Comparison of ENCODE assay signal across 21 cellular contexts in genomic region chr16:57817680-57818079, GRCh38. TPM values are rescaled to one million over a fixed set of nuclear protein-coding genes. Genes with fewer than 3 reads are reported as not detected.
DNase-seq lines count a peak whose midpoint lies in the region; ATAC-seq and TF ChIP-seq lines count a peak whose summit lies in the region.
"Had no signal": no experiment of that assay in that cellular context is flagged by ENCODE, and none has a peak within 500 bp of the region (broad histone marks: within the 10 kb centered on the region; RNA-seq: fewer than 3 reads in every experiment).

No MANE protein-coding gene starts in this region.

- H3K14ac ChIP-seq in IMR-90 (replicated peaks; ENCODE audit: low read depth, low read length), result no peak overlapping the region
- H3K14ac ChIP-seq in trophoblast cell (ENCODE audit: low read length), result no peak overlapping the region

- ATAC-seq in IMR-90 (ENCODE audit: low read depth) (no peak), HG02938 (IDR thresholded peaks at IDR 0.05; ENCODE audit: unreplicated experiment) (no peak)
- no peak for ATAC-seq in activated CD4-positive, alpha-beta T cell treated with anti-CD3 and anti-CD28 coated beads for 36 hours

- CTCF ChIA-PET in CD8-positive, alpha-beta memory T cell (lab: Charles Lee), result no interaction called here
- CTCF ChIA-PET in IMR-90 (lab: Yijun Ruan, JAX), result no interaction called here
- CTCF ChIA-PET in activated CD4-positive, alpha-beta T cell treated with anti-CD3 and anti-CD28 coated beads for 36 hours (lab: Charles Lee), result no interaction called here

- H4K91ac ChIP-seq in IMR-90 (ENCODE audit: insufficient read depth, low read depth, low read length) (no peak overlapping the region), trophoblast cell (ENCODE audit: low read depth, low read length) (no peak overlapping the region)

- dilution Hi-C loops in IMR-90 (cut with HindIII; ENCODE audit: low sequenced_read_pairs, unreplicated experiment), result no loop called here

- no peak overlapping the region for H3K4me3 ChIP-seq in CD8-positive, alpha-beta memory T cell (ENCODE audit: low read length)
- H3K4me3 ChIP-seq in IMR-90 (ENCODE audit: insufficient read depth, low read depth, low read length), result no peak overlapping the region
- H3K4me3 ChIP-seq in trophoblast cell (ENCODE audit: low read depth, low read length), result no peak overlapping the region

- TF ChIP-seq RAD21 in IMR-90 (IDR thresholded peaks at IDR 0.05; ENCODE audit: low read length), result no peak

- no peak overlapping the region; the same call in 1 of the 2 replicates for H2AK5ac ChIP-seq in IMR-90 (ENCODE audit: low read depth, low read length)
- peak overlapping the region; percentile 10 for H2AK5ac ChIP-seq in trophoblast cell (ENCODE audit: low read length)

- H3K4me1 Mint-ChIP-seq in CD8-positive, alpha-beta memory T cell, result peaks cover 20 to 30% (median 28%) of the 10 kb centered on the region in 3 donors
- peaks cover 45% of the 10 kb centered on the region for H3K4me1 Mint-ChIP-seq in dendritic cell treated with granulocyte-macrophage colony-stimulating factor and Interleukin-4, amounts not matched to agents 40 ng/mL and 50 ng/mL, for 4 days (ENCODE audit: low read depth)
- peaks cover 8% of the 10 kb centered on the region for H3K4me1 Mint-ChIP-seq in activated CD4-positive, alpha-beta T cell treated with anti-CD3 and anti-CD28 coated beads for 36 hours

- no peak overlapping the region for H3K27ac ChIP-seq in CD8-positive, alpha-beta memory T cell (ENCODE audit: low read depth, low read length)
- H3K27ac ChIP-seq in IMR-90 (ENCODE audit: insufficient read depth, low read length) (no peak overlapping the region), trophoblast cell (ENCODE audit: low read depth, low read length) (no peak overlapping the region)

- H3K4me2 ChIP-seq in IMR-90 (ENCODE audit: low read depth, low read length), result no peak overlapping the region
- no peak overlapping the region for H3K4me2 ChIP-seq in trophoblast cell (ENCODE audit: low read length)
- H3K4me2 ChIP-seq: KMS-11 had no signal

- POLR2A ChIA-PET in CD8-positive, alpha-beta memory T cell (lab: Charles Lee), result no interaction called here
- POLR2A ChIA-PET in IMR-90 (lab: Charles Lee; ENCODE audit: unreplicated experiment), result no interaction called here
- POLR2A ChIA-PET in activated CD4-positive, alpha-beta T cell treated with anti-CD3 and anti-CD28 coated beads for 36 hours (lab: Charles Lee), result no interaction called here

- H3K79me2 ChIP-seq in trophoblast cell (ENCODE audit: control insufficient read depth, insufficient read depth, low read length, poor library complexity), result peaks cover 5% of the 10 kb centered on the region

- no peak overlapping the region for H4K5ac ChIP-seq in IMR-90 (ENCODE audit: low read depth, low read length)

- intact Hi-C loops in IMR-90 (cut with micrococcal nuclease), result no loop called here
- intact Hi-C loops in dendritic cell treated with granulocyte-macrophage colony-stimulating factor and Interleukin-4, amounts not matched to agents 40 ng/mL and 50 ng/mL, for 4 days (cut with micrococcal nuclease), result no loop called here
- intact Hi-C loops in activated CD4-positive, alpha-beta T cell treated with anti-CD3 and anti-CD28 coated beads for 36 hours (cut with DNase I, micrococcal nuclease), result no loop called here

- H4K20me1 ChIP-seq in IMR-90 (ENCODE audit: insufficient read depth, low read length), result no peaks in the 10 kb centered on the region

- no peak overlapping the region for H2AK9ac ChIP-seq in IMR-90 (replicated peaks; ENCODE audit: low read depth, low read length, poor library complexity)

- H2BK20ac ChIP-seq in IMR-90 (ENCODE audit: low read depth, low read length), result 0 out of 2 replicates have a peak overlapping the region, but pooled peaks have one; percentile 23

- H3K27me3 Mint-ChIP-seq in CD8-positive, alpha-beta memory T cell, result peaks cover 0 to 4% of the 10 kb centered on the region in 2 donors
- H3K27me3 Mint-ChIP-seq in dendritic cell treated with granulocyte-macrophage colony-stimulating factor and Interleukin-4, amounts not matched to agents 40 ng/mL and 50 ng/mL, for 4 days, result peaks cover 32% of the 10 kb centered on the region
- peaks cover 2% of the 10 kb centered on the region for H3K27me3 Mint-ChIP-seq in activated CD4-positive, alpha-beta T cell treated with anti-CD3 and anti-CD28 coated beads for 36 hours

- H3K9me1 ChIP-seq in IMR-90 (ENCODE audit: insufficient read depth, low read length), result peaks cover 10% of the 10 kb centered on the region

- H3K4ac ChIP-seq in IMR-90 (ENCODE audit: low read depth, low read length) (no peak overlapping the region), trophoblast cell (ENCODE audit: low read depth, low read length) (no peak overlapping the region)

- H3K4me1 ChIP-seq in CD8-positive, alpha-beta memory T cell (ENCODE audit: insufficient read depth, low read length), result peaks cover 13% of the 10 kb centered on the region
- H3K4me1 ChIP-seq in IMR-90 (ENCODE audit: control insufficient read depth, insufficient read depth, low read length) (peaks cover 10% of the 10 kb centered on the region), trophoblast cell (ENCODE audit: control insufficient read depth in 1 of 2, insufficient read depth in 2 of 2, low read length in 2 of 2) (peaks cover 27 to 28% of the 10 kb centered on the region in 2 experiments)

- H4K12ac ChIP-seq in trophoblast cell (ENCODE audit: low read depth, low read length), result no peak overlapping the region

- TF ChIP-seq CTCF in IMR-90 (conservative IDR thresholded peaks at IDR 0.05; ENCODE audit: low read depth, low read length), result no peak

- H4K8ac ChIP-seq in IMR-90 (ENCODE audit: low read depth in 2 of 2, low read length in 2 of 2) (no peak overlapping the region), trophoblast cell (ENCODE audit: low read depth, low read length) (no peak overlapping the region)

- H2BK12ac ChIP-seq in trophoblast cell (ENCODE audit: low read length), result peak overlapping the region; percentile 93

- H2BK5ac ChIP-seq in IMR-90 (ENCODE audit: low read depth, low read length, poor library complexity, severe bottlenecking), result no peak overlapping the region
- H2BK5ac ChIP-seq in trophoblast cell (ENCODE audit: low read depth, low read length, poor library complexity), result no peak overlapping the region

- BruUV-seq in IMR-90 (replicated peaks; lab: Mats Ljungman, UMichigan), result no TSS peak

- H3K9ac ChIP-seq in IMR-90 (ENCODE audit: low read depth, low read length) (no peak overlapping the region), trophoblast cell (ENCODE audit: low read length) (no peak overlapping the region)
- H3K9ac ChIP-seq: KMS-11 had no signal

- H3K79me1 ChIP-seq in IMR-90 (ENCODE audit: low read depth in 1 of 2, low read length in 2 of 2) (no peaks in the 10 kb centered on the region), trophoblast cell (ENCODE audit: low read length) (peaks cover 25% of the 10 kb centered on the region)

- H2BK120ac ChIP-seq in IMR-90 (ENCODE audit: low read depth, low read length) (no peak overlapping the region), trophoblast cell (ENCODE audit: insufficient read depth, low read length, poor library complexity) (peak overlapping the region; percentile 10)

- H3K9me3 Mint-ChIP-seq in CD8-positive, alpha-beta memory T cell, result no peaks in the 10 kb centered on the region
- H3K9me3 Mint-ChIP-seq in dendritic cell treated with granulocyte-macrophage colony-stimulating factor and Interleukin-4, amounts not matched to agents 40 ng/mL and 50 ng/mL, for 4 days, result no peaks in the 10 kb centered on the region
- no peaks in the 10 kb centered on the region for H3K9me3 Mint-ChIP-seq in activated CD4-positive, alpha-beta T cell treated with anti-CD3 and anti-CD28 coated beads for 36 hours (ENCODE audit: low read depth)
- H3K9me3 Mint-ChIP-seq: CD4-positive, alpha-beta memory T cell had no signal

- H3K27me3 ChIP-seq in CD8-positive, alpha-beta memory T cell (ENCODE audit: insufficient read depth, low read length, poor library complexity, severe bottlenecking), result no peaks in the 10 kb centered on the region
- H3K27me3 ChIP-seq in IMR-90 (ENCODE audit: control insufficient read depth, insufficient read depth, low read length) (peaks cover 8% of the 10 kb centered on the region), trophoblast cell (ENCODE audit: insufficient read depth, low read length) (no peaks in the 10 kb centered on the region)

- no peak for TF ChIP-seq POLR2A in IMR-90 (IDR thresholded peaks at IDR 0.05; ENCODE audit: low read depth, low read length)

- peak overlapping the region in 1 of 7 donors; percentile 8 for H3K4me3 Mint-ChIP-seq in CD8-positive, alpha-beta memory T cell
- H3K4me3 Mint-ChIP-seq in dendritic cell treated with granulocyte-macrophage colony-stimulating factor and Interleukin-4, amounts not matched to agents 40 ng/mL and 50 ng/mL, for 4 days, result no peak overlapping the region
- no peak overlapping the region for H3K4me3 Mint-ChIP-seq in activated CD4-positive, alpha-beta T cell treated with anti-CD3 and anti-CD28 coated beads for 36 hours
- H3K4me3 Mint-ChIP-seq: CD4-positive, alpha-beta memory T cell had no signal

- H3K18ac ChIP-seq in IMR-90 (ENCODE audit: low read depth, low read length), result no peak overlapping the region
- H3K18ac ChIP-seq in trophoblast cell (ENCODE audit: low read length), result no peak overlapping the region

- no peaks in the 10 kb centered on the region for H3K9me3 ChIP-seq in CD8-positive, alpha-beta memory T cell (ENCODE audit: low read length)
- H3K9me3 ChIP-seq in IMR-90 (ENCODE audit: control insufficient read depth, insufficient read depth, low read length) (no peaks in the 10 kb centered on the region), trophoblast cell (ENCODE audit: insufficient read depth, low read depth, low read length) (no peaks in the 10 kb centered on the region)

- DNase-seq in CD8-positive, alpha-beta memory T cell, result no peak
- DNase-seq in IMR-90 (no peak), trophoblast cell (no peak), NCI-H524 treated with DMSO at 0.1 percent for 48 hours (lab: John Stamatoyannopoulos, UW) (no peak)
- DNase-seq in activated CD4-positive, alpha-beta T cell treated with anti-CD3 and anti-CD28 coated beads for 36 hours, result no peak
- DNase-seq: C1 segment of cervical spinal cord; Calu3; CD4-positive, alpha-beta memory T cell; DMS153; MM.1S; NCI-H1048; NCI-H1417; NCI-H1694; NCI-H2029 treated with DMSO at 0.1 percent for 48 hours; NCI-H446 treated with DMSO at 0.1 percent for 48 hours; NCI-H526 treated with DMSO at 0.1 percent for 48 hours; RPMI8226; SHP77 treated with DMSO at 0.1 percent for 48 hours had no signal

- H3K56ac ChIP-seq in IMR-90 (ENCODE audit: extremely low read depth, insufficient read depth, low read length), result no peak overlapping the region

- H2BK15ac ChIP-seq in IMR-90 (ENCODE audit: low read depth, low read length), result no peak overlapping the region

- H3K36me3 ChIP-seq in CD8-positive, alpha-beta memory T cell (ENCODE audit: insufficient read depth, low read length), result no peaks in the 10 kb centered on the region
- H3K36me3 ChIP-seq in IMR-90 (ENCODE audit: control insufficient read depth, insufficient read depth, low read length) (no peaks in the 10 kb centered on the region), trophoblast cell (ENCODE audit: control insufficient read depth in 1 of 2, insufficient read depth in 2 of 2, low read length in 2 of 2) (no peaks in the 10 kb centered on the region)

- peak overlapping the region in 6 of 8 donors; percentile 12 to 71 (median 41) for H3K27ac Mint-ChIP-seq in CD8-positive, alpha-beta memory T cell
- H3K27ac Mint-ChIP-seq in dendritic cell treated with granulocyte-macrophage colony-stimulating factor and Interleukin-4, amounts not matched to agents 40 ng/mL and 50 ng/mL, for 4 days, result peak overlapping the region; percentile 31
- H3K27ac Mint-ChIP-seq in activated CD4-positive, alpha-beta T cell treated with anti-CD3 and anti-CD28 coated beads for 36 hours, result no peak overlapping the region

- in situ Hi-C loops in IMR-90 (cut with MboI; ENCODE audit: low sequenced_read_pairs), result no loop called here

- H2AFZ ChIP-seq in IMR-90 (replicated peaks; ENCODE audit: low read length, poor library complexity) (no peak overlapping the region), trophoblast cell (ENCODE audit: insufficient read depth, low read length, poor library complexity) (no peak overlapping the region)

- H3K36me3 Mint-ChIP-seq in CD8-positive, alpha-beta memory T cell, result no peaks in the 10 kb centered on the region
- H3K36me3 Mint-ChIP-seq in dendritic cell treated with granulocyte-macrophage colony-stimulating factor and Interleukin-4, amounts not matched to agents 40 ng/mL and 50 ng/mL, for 4 days (ENCODE audit: low read depth), result no peaks in the 10 kb centered on the region
- H3K36me3 Mint-ChIP-seq in activated CD4-positive, alpha-beta T cell treated with anti-CD3 and anti-CD28 coated beads for 36 hours (ENCODE audit: low read depth), result no peaks in the 10 kb centered on the region
- H3K36me3 Mint-ChIP-seq: CD4-positive, alpha-beta memory T cell had no signal

- H3K23ac ChIP-seq in IMR-90 (ENCODE audit: low read depth, low read length), result no peak overlapping the region
- no peak overlapping the region for H3K23ac ChIP-seq in trophoblast cell (ENCODE audit: low read length)

RNA-seq across cellular contexts. Expression of gene KIFC3, which starts 15.4 kb away (rescaled TPM):
- 1 to 10 TPM; 2.9 to 3.2 TPM for total RNA-seq in CD8-positive, alpha-beta memory T cell
- 0.82 TPM for polyA plus RNA-seq in CD8-positive, alpha-beta memory T cell
- total RNA-seq in IMR-90 (2012; rRNA removed), result 38.3 and 48.6 TPM in 2 replicates
- polyA plus RNA-seq in IMR-90 (2012; rRNA removed), result 62.5 and 66.6 TPM in 2 replicates
- polyA plus RNA-seq in IMR-90 (2012; cell fraction: cytosol; rRNA removed), result 43.3 and 62.3 TPM in 2 replicates
- polyA plus RNA-seq in IMR-90 (2012; cell fraction: nucleus; rRNA removed; ENCODE audit: low replicate concordance), result 123 and 327 TPM in 2 replicates
- 14.9 and 15.9 TPM in 2 replicates for polyA plus RNA-seq in trophoblast cell (2013)
- under 1 TPM; 0.32 to 0.66 TPM for total RNA-seq in activated CD4-positive, alpha-beta T cell treated with anti-CD3 and anti-CD28 coated beads for 36 hours
- polyA plus RNA-seq: CD4-positive, alpha-beta memory T cell had no signal
